In the genomic region with DNA sequence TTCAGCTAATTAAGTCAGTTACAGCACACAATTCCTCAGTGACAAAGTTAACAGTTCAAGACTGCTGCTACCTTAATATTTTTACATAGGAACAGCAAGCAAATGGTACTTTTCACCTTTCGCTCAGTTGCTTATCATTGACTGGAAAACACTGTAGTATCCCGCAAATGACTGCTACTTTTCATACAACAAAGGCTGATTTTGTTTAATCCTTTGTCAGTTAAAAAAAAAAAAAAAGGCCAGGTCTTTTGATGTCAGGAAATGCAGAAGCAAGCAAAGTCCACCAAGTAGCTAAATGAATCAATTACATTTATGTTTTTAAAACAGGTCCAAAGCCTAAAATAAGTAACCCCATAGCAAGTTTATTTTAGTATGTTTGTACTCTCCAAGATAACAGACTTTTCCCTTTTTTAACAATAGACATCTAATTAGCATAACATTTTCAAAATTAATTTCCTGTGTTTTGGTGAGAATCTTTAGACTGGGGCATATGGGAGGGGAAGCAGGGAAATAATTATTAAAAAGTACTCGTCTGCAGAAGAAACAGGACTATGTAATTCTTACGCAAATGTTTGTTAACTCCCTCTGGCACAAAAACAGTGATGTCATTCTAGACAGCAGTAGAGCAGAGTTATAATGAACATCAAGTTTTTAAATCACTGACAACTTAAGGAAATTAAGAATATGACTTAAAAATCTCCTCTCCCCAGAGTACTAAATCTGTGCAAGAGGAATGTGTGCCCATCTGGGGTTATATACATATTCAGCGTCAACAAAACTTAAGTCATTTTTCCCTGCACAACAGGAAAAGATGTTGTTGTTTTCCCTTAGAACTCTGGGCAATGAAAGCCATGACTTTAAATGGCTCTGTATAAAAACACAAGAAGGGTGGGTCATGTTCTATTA, we compare ENCODE assay signal across 1 cellular context.
TF ChIP-seq lines count a peak whose summit lies in the region.

No MANE protein-coding gene starts in this region.

TF ChIP-seq in HEK293, 187 proteins besides CTCF, POLR2A, EP300 and RAD21 (continued from another document):
- TF ChIP-seq HIC1 (tag by site-specific recombination; IDR thresholded peaks at IDR 0.05) (no peak), KLF17 (tag by site-specific recombination; IDR thresholded peaks at IDR 0.05) (no peak), ZNF37A (tag by site-specific recombination; IDR thresholded peaks at IDR 0.05) (no peak), GLIS1 (tag by site-specific recombination; IDR thresholded peaks at IDR 0.05) (no peak), ZNF692 (tag by site-specific recombination; IDR thresholded peaks at IDR 0.05) (no peak), YY2 (tag by site-specific recombination; IDR thresholded peaks at IDR 0.05) (no peak)
